17 cellular contexts compared by ENCODE assay signal in the genomic region with DNA sequence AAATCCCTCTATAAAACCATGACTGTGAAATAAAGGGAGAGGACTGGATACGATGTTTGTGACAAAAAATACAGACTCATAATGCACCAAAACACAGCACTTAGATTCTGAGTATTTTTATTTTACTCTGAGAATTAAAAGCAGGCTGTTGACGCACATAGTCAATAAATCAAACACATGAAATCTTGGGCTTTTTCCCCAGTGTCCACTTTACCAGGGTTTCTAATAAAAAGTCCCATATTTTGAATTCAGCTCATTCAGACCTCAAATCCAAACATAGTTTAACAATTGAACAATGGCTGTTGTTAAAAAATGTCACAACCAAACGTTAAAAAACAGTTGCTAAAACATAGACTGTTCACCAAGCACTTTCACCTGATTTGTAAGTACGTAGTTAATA.
"Had no signal": no experiment of that assay in that cellular context is flagged by ENCODE, and none has a peak within 500 bp of the region (broad histone marks: within the 10 kb centered on the region; RNA-seq: fewer than 3 reads in every experiment).

No MANE protein-coding gene starts in this region.

- H3K27me3 ChIP-seq: heart right ventricle, tibial nerve had no signal

- H3K4me1 Mint-ChIP-seq: activated CD4-positive, alpha-beta T cell treated with anti-CD3 and anti-CD28 coated beads, Interleukin-2, amount 10 ng/mL, durations not matched to agents 7 days and 5 days; activated T-helper 17 cell treated with anti-CD3 and anti-CD28 coated beads, Interleukin-2, amount 50 U/mL, for 72 hours; naive thymus-derived CD4-positive, alpha-beta T cell; stimulated activated naive B cell treated with anti-CD40 and anti-IgM and Interleukin-4, amounts not matched to agents 10 μg/mL and 1 μg/mL and 100 μg/mL, for 72 hours had no signal

- H3K27me3 Mint-ChIP-seq: activated T-helper 17 cell treated with anti-CD3 and anti-CD28 coated beads, Interleukin-2, amount 50 U/mL, for 72 hours; stimulated activated naive B cell treated with anti-CD40 and anti-IgM and Interleukin-4, amounts not matched to agents 10 μg/mL and 1 μg/mL and 100 μg/mL, for 72 hours had no signal

- H3K27ac ChIP-seq: cardiac muscle cell, heart right ventricle, tibial nerve had no signal

- H3K9me3 ChIP-seq: heart right ventricle, tibial nerve had no signal

- H3K36me3 ChIP-seq: cardiac muscle cell, heart right ventricle, tibial nerve had no signal

- ATAC-seq: activated T-helper 17 cell treated with anti-CD3 and anti-CD28 coated beads, Interleukin-2, amount 50 U/mL, for 72 hours; esophagus mucosa; left cardiac atrium; naive thymus-derived CD4-positive, alpha-beta T cell; stimulated activated naive B cell treated with anti-CD40 and anti-IgM and Interleukin-4, amounts not matched to agents 10 μg/mL and 1 μg/mL and 100 μg/mL, for 72 hours had no signal

- DNase-seq: activated CD4-positive, alpha-beta T cell treated with anti-CD3 and anti-CD28 coated beads, Interleukin-2, amount 10 ng/mL, durations not matched to agents 7 days and 5 days; activated CD4-positive, CD25-positive, alpha-beta regulatory T cell; activated naive CD4-positive, alpha-beta T cell treated with Interleukin-2 at 50 U/mL for 16 hours; activated T-cell treated with anti-CD3 and anti-CD28 coated beads for 4 hours; heart right ventricle; left cardiac atrium; naive thymus-derived CD4-positive, alpha-beta T cell; SIG-M5; stimulated activated CD4-positive, alpha-beta T cell treated with anti-CD3 and anti-CD28 coated beads, Interleukin-2, amount 100 ng/mL, for 48 hours; stimulated activated naive B cell treated with anti-CD40 and anti-IgM and Interleukin-4, amounts not matched to agents 10 μg/mL and 1 μg/mL and 100 μg/mL, for 72 hours; SW 1271 had no signal

- H3K27ac Mint-ChIP-seq: activated CD4-positive, alpha-beta T cell treated with anti-CD3 and anti-CD28 coated beads, Interleukin-2, amount 10 ng/mL, durations not matched to agents 7 days and 5 days; activated T-helper 17 cell treated with anti-CD3 and anti-CD28 coated beads, Interleukin-2, amount 50 U/mL, for 72 hours; naive thymus-derived CD4-positive, alpha-beta T cell; stimulated activated naive B cell treated with anti-CD40 and anti-IgM and Interleukin-4, amounts not matched to agents 10 μg/mL and 1 μg/mL and 100 μg/mL, for 72 hours; T-helper 2 cell treated with Interferon-gamma antibody and Interleukin-4, amounts not matched to agents 5 μg/mL and 100 μg/mL, for 36 hours had no signal

- H3K4me1 ChIP-seq: heart right ventricle had no signal

- H3K4me3 ChIP-seq: cardiac muscle cell, heart right ventricle, lung, tibial nerve had no signal

- H3K36me3 Mint-ChIP-seq: naive thymus-derived CD4-positive, alpha-beta T cell; stimulated activated naive B cell treated with anti-CD40 and anti-IgM and Interleukin-4, amounts not matched to agents 10 μg/mL and 1 μg/mL and 100 μg/mL, for 72 hours had no signal

- H3K9me3 Mint-ChIP-seq: activated CD4-positive, alpha-beta T cell treated with anti-CD3 and anti-CD28 coated beads, Interleukin-2, amount 10 ng/mL, durations not matched to agents 7 days and 5 days; stimulated activated naive B cell treated with anti-CD40 and anti-IgM and Interleukin-4, amounts not matched to agents 10 μg/mL and 1 μg/mL and 100 μg/mL, for 72 hours; T-helper 2 cell treated with Interferon-gamma antibody and Interleukin-4, amounts not matched to agents 5 μg/mL and 100 μg/mL, for 36 hours had no signal

- H3K4me3 Mint-ChIP-seq: activated CD4-positive, alpha-beta T cell treated with anti-CD3 and anti-CD28 coated beads, Interleukin-2, amount 10 ng/mL, durations not matched to agents 7 days and 5 days; activated T-helper 17 cell treated with anti-CD3 and anti-CD28 coated beads, Interleukin-2, amount 50 U/mL, for 72 hours; naive thymus-derived CD4-positive, alpha-beta T cell; stimulated activated naive B cell treated with anti-CD40 and anti-IgM and Interleukin-4, amounts not matched to agents 10 μg/mL and 1 μg/mL and 100 μg/mL, for 72 hours; T-helper 2 cell treated with Interferon-gamma antibody and Interleukin-4, amounts not matched to agents 5 μg/mL and 100 μg/mL, for 36 hours had no signal
